ENCODE assay signal across 8 cellular contexts in the genomic region with DNA sequence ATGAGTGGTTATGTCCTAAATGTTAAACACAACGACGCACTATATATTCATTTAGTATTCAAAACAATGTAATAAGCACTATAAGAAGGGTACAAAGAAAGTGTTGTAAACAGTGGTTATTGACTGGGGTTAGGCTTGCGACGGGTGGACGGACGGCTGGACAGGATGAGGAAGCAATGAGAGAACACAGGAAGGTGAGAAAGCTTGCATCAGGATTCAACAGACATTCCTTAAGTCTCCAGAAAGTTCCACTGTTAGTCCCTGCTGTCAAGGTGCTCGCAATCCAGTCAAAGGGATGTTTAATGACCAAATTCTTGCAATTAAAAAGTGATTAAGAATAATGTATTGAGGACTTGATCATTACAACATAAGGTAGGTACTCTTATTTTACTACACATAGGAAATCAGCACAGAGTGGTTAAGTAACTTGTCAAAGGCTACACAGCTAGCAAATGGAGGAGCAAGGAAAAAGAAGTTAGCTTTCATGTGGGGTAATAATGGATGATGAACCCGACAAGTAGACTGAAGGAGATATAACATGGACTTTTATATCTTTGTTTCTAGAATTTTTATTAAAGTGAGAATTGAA. TPM values are rescaled to one million over a fixed set of nuclear protein-coding genes. Genes with fewer than 3 reads are reported as not detected.
DNase-seq lines count a peak whose midpoint lies in the region; ATAC-seq and TF ChIP-seq lines count a peak whose summit lies in the region.

No MANE protein-coding gene starts in this region.

- peaks cover 6% of the 10 kb centered on the region for H3K36me3 Mint-ChIP-seq in activated naive CD4-positive, alpha-beta T cell treated with anti-CD3 and anti-CD28 coated beads for 36 hours (ENCODE audit: low read depth)

- intact Hi-C loops in activated naive CD4-positive, alpha-beta T cell treated with anti-CD3 and anti-CD28 coated beads for 36 hours (cut with micrococcal nuclease) = loop anchor here (1.0 to 5.0 kb wide), 8 partner anchors 349 to 894 kb away; partner anchors contain the start of genes CEP350, QSOX1 and STX6
- intact Hi-C loops in adrenal gland (cut with DNase I) = no loop called here
- intact Hi-C loops in stomach (cut with DNase I; ENCODE audit: low total_unique reads) = no loop called here

- H3K4me3 ChIP-seq in adrenal gland (peak overlapping the region; percentile 50 to 98 (median 83)), stomach (peak overlapping the region; percentile 82 to 89 (median 86))

- TF ChIP-seq CTCF in adrenal gland (IDR thresholded peaks at IDR 0.05) = no peak
- TF ChIP-seq CTCF in stomach (IDR thresholded peaks at IDR 0.05) = no peak

- H3K4me1 Mint-ChIP-seq in activated naive CD4-positive, alpha-beta T cell treated with anti-CD3 and anti-CD28 coated beads for 36 hours (ENCODE audit: low read depth) = peaks cover 36% of the 10 kb centered on the region

- H3K27me3 ChIP-seq in adrenal gland (no peaks in the 10 kb centered on the region), stomach (no peaks in the 10 kb centered on the region)

- no peak for TF ChIP-seq POLR2A in adrenal gland (IDR thresholded peaks at IDR 0.05)
- no peak for TF ChIP-seq POLR2A in stomach (IDR thresholded peaks at IDR 0.05)

- H3K9me3 Mint-ChIP-seq in activated naive CD4-positive, alpha-beta T cell treated with anti-CD3 and anti-CD28 coated beads for 36 hours = no peaks in the 10 kb centered on the region

- TF ChIP-seq EP300 in stomach (IDR thresholded peaks at IDR 0.05) = no peak

- WGBS in adrenal gland, 4 donors = 21 to 27% (median 23%) methylated on average over 8 of the region's 8 CpGs
- 18 to 22% (median 21%) methylated on average over 8 of the region's 8 CpGs for WGBS in stomach, 5 donors

- peak overlapping the region; percentile 98 for H3K4me3 Mint-ChIP-seq in activated naive CD4-positive, alpha-beta T cell treated with anti-CD3 and anti-CD28 coated beads for 36 hours

- no peak for DNase-seq in activated naive CD4-positive, alpha-beta T cell treated with anti-CD3 and anti-CD28 coated beads for 36 hours
- DNase-seq in activated naive CD4-positive, alpha-beta T cell (lab: John Stamatoyannopoulos, UW) = no peak
- peak; percentile 23 for DNase-seq in LHCN-M2 (ENCODE audit: low read depth)
- no peak for DNase-seq in adrenal gland
- peak; percentile 30 for DNase-seq in iris pigment epithelial cell (ENCODE audit: low read depth)
- DNase-seq in stomach = no peak
- no peak for DNase-seq in NCI-H2171 treated with DMSO at 0.1 percent for 48 hours (lab: John Stamatoyannopoulos, UW)

- H3K36me3 ChIP-seq in adrenal gland (replicated peaks in 1 of 2) (no peaks in the 10 kb centered on the region), stomach (peaks cover 0 to 2% (median 0%) of the 10 kb centered on the region in 4 donors)

- H3K27me3 Mint-ChIP-seq in activated naive CD4-positive, alpha-beta T cell treated with anti-CD3 and anti-CD28 coated beads for 36 hours (ENCODE audit: low read depth) = no peaks in the 10 kb centered on the region

- H3K27ac ChIP-seq in adrenal gland (peak overlapping the region; percentile 61 to 95 (median 90)), stomach (peak overlapping the region in 4 of 5 donors; percentile 85 to 94 (median 90))

- H3K4me1 ChIP-seq in adrenal gland (replicated peaks in 1 of 2) (peaks cover 14 to 36% of the 10 kb centered on the region in 2 donors), stomach (peaks cover 12 to 41% (median 28%) of the 10 kb centered on the region in 4 donors)

- peak overlapping the region; percentile 93 for H3K27ac Mint-ChIP-seq in activated naive CD4-positive, alpha-beta T cell treated with anti-CD3 and anti-CD28 coated beads for 36 hours

- CTCF ChIA-PET in activated naive CD4-positive, alpha-beta T cell treated with anti-CD3 and anti-CD28 coated beads for 36 hours (lab: Charles Lee) = interaction anchor here (0.7 to 4.0 kb wide), 6 partner anchors 9 to 359 kb away, joined by 3 to 19 read pairs (median 3); no protein-coding TSS in a partner anchor

- no peak for ATAC-seq in HG03025 (IDR thresholded peaks at IDR 0.05; ENCODE audit: low FRiP score, unreplicated experiment)

- H3K9me3 ChIP-seq in adrenal gland (replicated peaks in 1 of 3) = no peaks in the 10 kb centered on the region
- no peaks in the 10 kb centered on the region for H3K9me3 ChIP-seq in stomach

RNA-seq across cellular contexts. Expression of gene ACBD6, which starts 1.0 kb away (rescaled TPM):
- total RNA-seq in activated naive CD4-positive, alpha-beta T cell treated with anti-CD3 and anti-CD28 coated beads for 36 hours = 10 to 100 TPM; 31.1 to 32.9 TPM
- 55.2 and 57.2 TPM in 2 replicates for total RNA-seq in LHCN-M2 (2014; rRNA removed)
- 56.5 TPM for polyA plus RNA-seq in LHCN-M2 (2012)
- total RNA-seq in adrenal gland = 10 to 100 TPM; 28.7 to 50.1 (median 35.6) TPM
- polyA plus RNA-seq in adrenal gland = 10 to 100 TPM; 32.0 to 45.0 (median 36.2) TPM
- 10 to 100 TPM in 4 of 5 donors, 1 to 10 TPM in 1; 8.9 to 48.8 (median 41.2) TPM for total RNA-seq in stomach
- 10 to 100 TPM; 23.6 to 39.4 (median 36.0) TPM for polyA plus RNA-seq in stomach

RNA-seq across cellular contexts. Expression of gene OVAAL, which starts 55.4 kb away (rescaled TPM):
- total RNA-seq in activated naive CD4-positive, alpha-beta T cell treated with anti-CD3 and anti-CD28 coated beads for 36 hours = not detected
- total RNA-seq in LHCN-M2 (2014; rRNA removed) = 0.11 TPM in 1 of 2 replicates, not detected in the other
- 0.27 TPM for polyA plus RNA-seq in LHCN-M2 (2012)
- under 1 TPM in 1 of 8 donors, not detected in 7; 0.14 TPM for total RNA-seq in adrenal gland
- not detected for polyA plus RNA-seq in adrenal gland
- not detected for total RNA-seq in stomach
- not detected for polyA plus RNA-seq in stomach

Comparison
In these comparisons a context has a peak if more than half of its experiments do, and no peak if none do; other contexts are left out.
1. DNase-seq: peak in LHCN-M2 (single experiment) and iris pigment epithelial cell (single experiment); none in activated naive CD4-positive, alpha-beta T cell treated with anti-CD3 and anti-CD28 coated beads for 36 hours (single experiment), activated naive CD4-positive, alpha-beta T cell (0 of 4), adrenal gland (0 of 7), stomach (single experiment) and NCI-H2171 treated with DMSO at 0.1 percent for 48 hours (single experiment).